ENCODE assay signal across 8 cellular contexts in the genomic region with DNA sequence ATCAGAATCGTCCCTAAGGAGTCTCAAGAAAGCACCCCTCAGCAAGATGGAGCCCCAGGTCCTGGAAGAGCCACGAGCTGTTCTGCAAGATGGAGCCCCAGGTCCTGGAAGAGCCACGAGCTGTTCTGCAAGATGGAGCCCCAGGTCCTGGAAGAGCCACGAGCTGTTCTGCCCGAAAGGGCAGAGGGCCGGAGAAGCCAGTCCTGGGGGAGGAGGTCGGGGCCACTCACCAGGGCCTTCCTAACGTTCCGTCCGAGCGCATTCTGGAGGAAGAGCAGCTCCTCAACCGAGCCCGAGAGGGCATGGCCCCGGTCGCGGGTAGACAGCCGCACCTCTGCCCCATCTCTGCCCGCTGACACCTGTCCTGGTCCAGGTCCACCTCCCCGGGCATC.
DNase-seq lines count a peak whose midpoint lies in the region; ATAC-seq and TF ChIP-seq lines count a peak whose summit lies in the region.
"Not testable (repeated sequence)": the region's sequence is repeated elsewhere in the genome, so short reads cannot be mapped to it uniquely, and the experiment has no call there.

No MANE protein-coding gene starts in this region.

- peak overlapping the region; percentile 89 for H3K27ac Mint-ChIP-seq in activated naive CD4-positive, alpha-beta T cell treated with anti-CD3 and anti-CD28 coated beads, Interleukin-2, amount 50 U/mL, for 24 hours

- H3K4me2 ChIP-seq in DND-41 (ENCODE audit: insufficient read depth, low read length), result peak overlapping the region; percentile 67; the same call in 1 of the 2 replicates

- intact Hi-C loops in heart right ventricle (cut with DNase I) (loop anchor here in 1 of 10 donors (5.0 kb wide), 1 partner anchor 65 kb away; no protein-coding TSS in a partner anchor), ovary (cut with DNase I) (loop anchor here in 2 of 4 donors (10.0 kb wide), 2 partner anchors 58 to 62 kb away; no protein-coding TSS in a partner anchor)
- intact Hi-C loops in stomach (cut with DNase I; ENCODE audit: low total_unique reads), result not testable (repeated sequence)

- H3K36me3 Mint-ChIP-seq in activated naive CD4-positive, alpha-beta T cell treated with anti-CD3 and anti-CD28 coated beads, Interleukin-2, amount 50 U/mL, for 24 hours, result peaks cover 14% of the 10 kb centered on the region

- H3K4me3 ChIP-seq in DND-41 (ENCODE audit: low read depth in 1 of 2, low read length in 2 of 2) (peak overlapping the region; percentile 4 to 59; a peak in 3 of 4 replicates), heart right ventricle (peak overlapping the region; percentile 34 to 76 (median 65)), ovary (peak overlapping the region; percentile 22), stomach (peak overlapping the region; percentile 37 to 64 (median 48))

- TF ChIP-seq CTCF in DND-41 (IDR thresholded peaks at IDR 0.05; ENCODE audit: borderline replicate concordance, extremely low read depth, low read length, poor library complexity, severe bottlenecking); heart right ventricle (IDR thresholded peaks at IDR 0.05); ovary (IDR thresholded peaks at IDR 0.05); stomach (IDR thresholded peaks at IDR 0.05): not testable (repeated sequence)

- not testable (repeated sequence) for H4K20me1 ChIP-seq in DND-41 (ENCODE audit: insufficient read depth, low read length)

- ATAC-seq in DND-41 (ENCODE audit: insufficient read depth, low read depth) (peak; percentile 77), GM21381 (IDR thresholded peaks at IDR 0.05; ENCODE audit: unreplicated experiment) (peak; percentile 50), HG03460 (IDR thresholded peaks at IDR 0.05; ENCODE audit: unreplicated experiment) (peak; percentile 5), heart right ventricle (peak; percentile 15 to 83 (median 59))

- not testable (repeated sequence) for H3K36me3 ChIP-seq in DND-41 (ENCODE audit: insufficient read depth, low read length); heart right ventricle; ovary; stomach

- H3K27ac ChIP-seq in DND-41 (ENCODE audit: low read length); ovary: not testable (repeated sequence)
- H3K27ac ChIP-seq in heart right ventricle, result peak overlapping the region; percentile 60 to 91 (median 85)
- peak overlapping the region in 4 of 5 donors; percentile 25 to 60 (median 44) for H3K27ac ChIP-seq in stomach

- H3K4me1 Mint-ChIP-seq in activated naive CD4-positive, alpha-beta T cell treated with anti-CD3 and anti-CD28 coated beads, Interleukin-2, amount 50 U/mL, for 24 hours, result peaks cover 34% of the 10 kb centered on the region

- not testable (repeated sequence) for TF ChIP-seq POLR2A in ovary (IDR thresholded peaks at IDR 0.05); stomach (IDR thresholded peaks at IDR 0.05)

- not testable (repeated sequence) for H3K9me3 ChIP-seq in DND-41 (ENCODE audit: insufficient read depth, low read length, severe bottlenecking); heart right ventricle; ovary; stomach

- H3K4me1 ChIP-seq in DND-41 (ENCODE audit: insufficient read depth, low read length), result peaks cover 11% of the 10 kb centered on the region
- H3K4me1 ChIP-seq in heart right ventricle, result peaks cover 0 to 52% (median 30%) of the 10 kb centered on the region in 9 donors
- not testable (repeated sequence) for H3K4me1 ChIP-seq in ovary (ENCODE audit: insufficient read depth)
- H3K4me1 ChIP-seq in stomach, result peaks cover 0 to 18% (median 0%) of the 10 kb centered on the region in 4 donors

- peak overlapping the region; percentile 72 for H2AFZ ChIP-seq in DND-41 (ENCODE audit: low read depth, low read length)

- H3K9me3 Mint-ChIP-seq in activated naive CD4-positive, alpha-beta T cell treated with anti-CD3 and anti-CD28 coated beads, Interleukin-2, amount 50 U/mL, for 24 hours, result not testable (repeated sequence)

- peak; percentile 48 for DNase-seq in DND-41
- peak; percentile 53 for DNase-seq in activated CD4-positive, CD25-positive, alpha-beta regulatory T cell treated with anti-CD3 and anti-CD28 coated beads, Interleukin-2, amount 50 U/mL, for 72 hours
- peak in 1 of 2 donors; percentile 31 for DNase-seq in heart right ventricle
- DNase-seq in ovary, stomach: not testable (repeated sequence)

- TF ChIP-seq EP300 in ovary (IDR thresholded peaks at IDR 0.05); stomach (IDR thresholded peaks at IDR 0.05): not testable (repeated sequence)

- H3K4me3 Mint-ChIP-seq in activated naive CD4-positive, alpha-beta T cell treated with anti-CD3 and anti-CD28 coated beads, Interleukin-2, amount 50 U/mL, for 24 hours, result peak overlapping the region; percentile 96

- H3K27me3 Mint-ChIP-seq in activated naive CD4-positive, alpha-beta T cell treated with anti-CD3 and anti-CD28 coated beads, Interleukin-2, amount 50 U/mL, for 24 hours, result not testable (repeated sequence)

- H3K9ac ChIP-seq in DND-41 (ENCODE audit: low read depth, low read length), result peak overlapping the region; percentile 55

- not testable (repeated sequence) for H3K79me2 ChIP-seq in DND-41 (ENCODE audit: insufficient read depth, low read length)

- peaks cover 17% of the 10 kb centered on the region for H3K27me3 ChIP-seq in DND-41 (ENCODE audit: insufficient read depth, low read length, poor library complexity)
- peaks cover 0 to 26% (median 0%) of the 10 kb centered on the region in 7 donors for H3K27me3 ChIP-seq in heart right ventricle
- H3K27me3 ChIP-seq in ovary, result not testable (repeated sequence)
- peaks cover 0 to 44% (median 0%) of the 10 kb centered on the region in 3 donors for H3K27me3 ChIP-seq in stomach

- 61 to 65% methylated on average over 19 of the region's 19 CpGs for WGBS in heart right ventricle, 2 donors
- 72 to 81% (median 80%) methylated on average over 19 of the region's 19 CpGs for WGBS in ovary, 3 donors
- WGBS in stomach, 5 donors, result 67 to 83% (median 68%) methylated on average over 13 to 19 of the region's 19 CpGs

Comparison
In these comparisons a context has a peak if more than half of its experiments do, and no peak if none do; other contexts are left out.
1. ATAC-seq: peak in every context shown above with its lines; median percentile 77 in DND-41; 59 in heart right ventricle; 50 in GM21381; 5 in HG03460.